ENCODE assay signal across 15 cellular contexts in genomic region chr9:78972303-78973002, GRCh38.
DNase-seq lines count a peak whose midpoint lies in the region; ATAC-seq, FAIRE-seq and TF ChIP-seq lines count a peak whose summit lies in the region.
"Had no signal": no experiment of that assay in that cellular context is flagged by ENCODE, and none has a peak within 500 bp of the region (broad histone marks: within the 10 kb centered on the region; RNA-seq: fewer than 3 reads in every experiment).

No MANE protein-coding gene starts in this region.

- H3K4me1 Mint-ChIP-seq in WTC11: peaks cover 82% of the 10 kb centered on the region

- H3K4me1 ChIP-seq in HUES6 (ENCODE audit: control insufficient read depth, insufficient read depth, low read length): peaks cover 68% of the 10 kb centered on the region

- peak overlapping the region; percentile 1; the same call in 1 of the 2 replicates for H3K4me3 Mint-ChIP-seq in WTC11
- H3K4me3 Mint-ChIP-seq: activated naive CD8-positive, alpha-beta T cell; neural crest cell had no signal

- ATAC-seq in GM18858 (IDR thresholded peaks at IDR 0.05; ENCODE audit: unreplicated experiment) (peak; percentile 55), WTC11 (peak; percentile 86), HG03039 (IDR thresholded peaks at IDR 0.05; ENCODE audit: unreplicated experiment) (no peak)
- ATAC-seq: left ventricle myocardium superior, SK-N-SH treated with all-trans-retinoic acid at 6 μM for 48 hours had no signal

- TF ChIP-seq CTCF in WTC11 (IDR thresholded peaks at IDR 0.05): no peak

- no peaks in the 10 kb centered on the region for H3K27me3 ChIP-seq in HUES6 (ENCODE audit: control insufficient read depth, insufficient read depth, low read length)

- CTCF ChIA-PET in WTC11 (lab: Charles Lee): interaction anchor here (0.9 to 1.4 kb wide), 6 partner anchors 13 to 459 kb away, joined by 3 to 7 read pairs (median 4); no protein-coding TSS in a partner anchor

- H3K27ac Mint-ChIP-seq in WTC11: peak overlapping the region; percentile 97
- H3K27ac Mint-ChIP-seq: activated naive CD8-positive, alpha-beta T cell had no signal

- no peaks in the 10 kb centered on the region for H3K36me3 ChIP-seq in HUES6 (ENCODE audit: control insufficient read depth, insufficient read depth, low read length)

- FAIRE-seq in GM19239 (lab: Jason Lieb, UNC): no peak

- peak; percentile 100 for DNase-seq in NCI-H2107 treated with DMSO at 0.1 percent for 48 hours (lab: John Stamatoyannopoulos, UW; ENCODE audit: unreplicated experiment)
- no peak for DNase-seq in WTC11 (ENCODE audit: low spot score)
- no peak for DNase-seq in GM19239 (ENCODE audit: insufficient read length, low spot score)
- no peak for DNase-seq in SKM-1 (lab: John Stamatoyannopoulos, UW; ENCODE audit: unreplicated experiment)
- DNase-seq in SW 1271 (lab: John Stamatoyannopoulos, UW): no peak
- DNase-seq: activated CD4-positive, CD25-positive, alpha-beta regulatory T cell; KG1; left ventricle myocardium superior; NK-92 treated with Interleukin-12 subunit alpha and Interleukin-12 subunit beta, amount 100 ng/mL, for 24 hours had no signal

- H3K36me3 Mint-ChIP-seq in WTC11: peaks cover 13% of the 10 kb centered on the region
- H3K36me3 Mint-ChIP-seq: activated naive CD8-positive, alpha-beta T cell had no signal

- POLR2A ChIA-PET in WTC11 (lab: Charles Lee): no interaction called here

- H3K27me3 Mint-ChIP-seq in WTC11 (ENCODE audit: low read depth): no peaks in the 10 kb centered on the region
- H3K27me3 Mint-ChIP-seq: activated naive CD8-positive, alpha-beta T cell had no signal

- H3K9me3 Mint-ChIP-seq in WTC11: peaks cover 14% of the 10 kb centered on the region

- H3K4me3 ChIP-seq in HUES6 (ENCODE audit: low read depth, low read length): peak overlapping the region; percentile 27

- no peak overlapping the region for H3K9ac ChIP-seq in HUES6 (ENCODE audit: low read length)

- H3K9me3 ChIP-seq in HUES6 (ENCODE audit: control insufficient read depth, insufficient read depth, low read depth, low read length): no peaks in the 10 kb centered on the region

- peak overlapping the region; percentile 66 for H3K27ac ChIP-seq in HUES6 (ENCODE audit: low read depth, low read length)

TF ChIP-seq in WTC11, 78 proteins besides CTCF, POLR2A, EP300 and RAD21:
- TF ChIP-seq, protein P1, sequence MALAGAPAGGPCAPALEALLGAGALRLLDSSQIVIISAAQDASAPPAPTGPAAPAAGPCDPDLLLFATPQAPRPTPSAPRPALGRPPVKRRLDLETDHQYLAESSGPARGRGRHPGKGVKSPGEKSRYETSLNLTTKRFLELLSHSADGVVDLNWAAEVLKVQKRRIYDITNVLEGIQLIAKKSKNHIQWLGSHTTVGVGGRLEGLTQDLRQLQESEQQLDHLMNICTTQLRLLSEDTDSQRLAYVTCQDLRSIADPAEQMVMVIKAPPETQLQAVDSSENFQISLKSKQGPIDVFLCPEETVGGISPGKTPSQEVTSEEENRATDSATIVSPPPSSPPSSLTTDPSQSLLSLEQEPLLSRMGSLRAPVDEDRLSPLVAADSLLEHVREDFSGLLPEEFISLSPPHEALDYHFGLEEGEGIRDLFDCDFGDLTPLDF (CRISPR knock-in tag; IDR thresholded peaks at IDR 0.05): no peak
- TF ChIP-seq TEAD1 (CRISPR knock-in tag; IDR thresholded peaks at IDR 0.05): peak; percentile 48; the same call in 1 of the 2 replicates
